ENCODE assay signal across 9 cellular contexts in genomic region chr4:22514431-22514830, GRCh38. TPM values are rescaled to one million over a fixed set of nuclear protein-coding genes. Genes with fewer than 3 reads are reported as not detected.
DNase-seq lines count a peak whose midpoint lies in the region; ATAC-seq, FAIRE-seq and TF ChIP-seq lines count a peak whose summit lies in the region.
"Had no signal": no experiment of that assay in that cellular context is flagged by ENCODE, and none has a peak within 500 bp of the region (broad histone marks: within the 10 kb centered on the region; RNA-seq: fewer than 3 reads in every experiment).

No MANE protein-coding gene starts in this region.

- intact Hi-C loops in aorta (cut with DNase I): loop anchor here (10.0 kb wide), 2 partner anchors 90 to 160 kb away; no protein-coding TSS in a partner anchor

- no peaks in the 10 kb centered on the region for H3K36me3 Mint-ChIP-seq in stimulated activated naive CD8-positive, alpha-beta T cell treated with anti-CD3 and anti-CD28 coated beads, Interleukin-15, Interleukin-2, amounts not matched to agents 100 ng/mL and 50 ng/mL, for 24 hours (ENCODE audit: low read depth)

- no peak for FAIRE-seq in bronchial epithelial cell (lab: Jason Lieb, UNC)
- FAIRE-seq: colon had no signal

- H3K4me1 ChIP-seq in mesodermal cell (ENCODE audit: control insufficient read depth, insufficient read depth, low read length, poor library complexity, severe bottlenecking): peaks cover 6% of the 10 kb centered on the region
- peaks cover 0 to 6% of the 10 kb centered on the region in 2 donors for H3K4me1 ChIP-seq in aorta (ENCODE audit: control insufficient read depth in 1 of 2, insufficient read depth in 2 of 2, low read length in 2 of 2)

- H3K9me3 ChIP-seq in mesodermal cell (ENCODE audit: control insufficient read depth, low read length) (no peaks in the 10 kb centered on the region), aorta (ENCODE audit: control insufficient read depth, low read length) (no peaks in the 10 kb centered on the region)

- H3K27ac ChIP-seq in mesodermal cell (ENCODE audit: low read depth, low read length, severe bottlenecking) (peak overlapping the region; percentile 87), aorta (ENCODE audit: low read depth in 1 of 2, low read length in 2 of 2) (peak overlapping the region in 1 of 2 donors; percentile 30)

- H3K4me1 Mint-ChIP-seq in stimulated activated naive CD8-positive, alpha-beta T cell treated with anti-CD3 and anti-CD28 coated beads, Interleukin-15, Interleukin-2, amounts not matched to agents 100 ng/mL and 50 ng/mL, for 24 hours (ENCODE audit: low read depth): peaks cover 25% of the 10 kb centered on the region

- H3K4me3 ChIP-seq in bronchial epithelial cell (ENCODE audit: low read depth, low read length): peak overlapping the region; percentile 57
- peak overlapping the region; percentile 56 for H3K4me3 ChIP-seq in mesodermal cell (ENCODE audit: extremely low read depth, insufficient read depth, low read length, poor library complexity, severe bottlenecking)
- peak overlapping the region; percentile 3 to 70 for H3K4me3 ChIP-seq in aorta (ENCODE audit: low read length in 2 of 2)

- no peak overlapping the region for H3K27ac Mint-ChIP-seq in stimulated activated naive CD8-positive, alpha-beta T cell treated with anti-CD3 and anti-CD28 coated beads, Interleukin-15, Interleukin-2, amounts not matched to agents 100 ng/mL and 50 ng/mL, for 24 hours

- H3K36me3 ChIP-seq in bronchial epithelial cell (ENCODE audit: control insufficient read depth, insufficient read depth, low read length): no peaks in the 10 kb centered on the region
- H3K36me3 ChIP-seq in mesodermal cell (ENCODE audit: control insufficient read depth, insufficient read depth, low read length): no peaks in the 10 kb centered on the region
- no peaks in the 10 kb centered on the region for H3K36me3 ChIP-seq in aorta (ENCODE audit: control insufficient read depth in 1 of 2, insufficient read depth in 2 of 2, low read length in 1 of 2)

- WGBS in mesodermal cell (ENCODE audit: insufficient coverage in 2 of 2), 2 experiments: 0% methylated on average over 4 of the region's 5 CpGs
- 0 to 1% methylated on average over 5 of the region's 5 CpGs for WGBS in aorta, 2 donors

- ATAC-seq in stimulated activated naive CD8-positive, alpha-beta T cell treated with anti-CD3 and anti-CD28 coated beads, Interleukin-15, Interleukin-2, amounts not matched to agents 100 U/mL and 50 U/mL, for 24 hours: no peak
- ATAC-seq in aorta (ENCODE audit: low FRiP score): no peak

- peaks cover 38% of the 10 kb centered on the region for H3K27me3 Mint-ChIP-seq in stimulated activated naive CD8-positive, alpha-beta T cell treated with anti-CD3 and anti-CD28 coated beads, Interleukin-15, Interleukin-2, amounts not matched to agents 100 ng/mL and 50 ng/mL, for 24 hours

- H3K4me3 Mint-ChIP-seq in stimulated activated naive CD8-positive, alpha-beta T cell treated with anti-CD3 and anti-CD28 coated beads, Interleukin-15, Interleukin-2, amounts not matched to agents 100 ng/mL and 50 ng/mL, for 24 hours: peak overlapping the region; percentile 92

- H3K27me3 ChIP-seq in bronchial epithelial cell (ENCODE audit: control insufficient read depth, insufficient read depth, low read length) (no peaks in the 10 kb centered on the region), aorta (ENCODE audit: control insufficient read depth in 1 of 2, insufficient read depth in 2 of 2, low read length in 1 of 2) (no peaks in the 10 kb centered on the region)

- DNase-seq in stimulated activated naive CD8-positive, alpha-beta T cell treated with anti-CD3 and anti-CD28 coated beads, Interleukin-15, Interleukin-2, amounts not matched to agents 100 U/mL and 50 U/mL, for 24 hours: no peak
- DNase-seq in bronchial epithelial cell (ENCODE audit: low read depth) (no peak), aorta (no peak), SKM-1 (lab: John Stamatoyannopoulos, UW; ENCODE audit: unreplicated experiment) (no peak), GOT3 (lab: John Stamatoyannopoulos, UW) (no peak), NCI-H128 (lab: John Stamatoyannopoulos, UW; ENCODE audit: unreplicated experiment) (no peak)

- no peaks in the 10 kb centered on the region for H3K9me3 Mint-ChIP-seq in stimulated activated naive CD8-positive, alpha-beta T cell treated with anti-CD3 and anti-CD28 coated beads, Interleukin-15, Interleukin-2, amounts not matched to agents 100 ng/mL and 50 ng/mL, for 24 hours

- no peak for TF ChIP-seq CTCF in bronchial epithelial cell (IDR thresholded peaks at IDR 0.05; ENCODE audit: insufficient read depth, low read length, severe bottlenecking)

RNA-seq across cellular contexts. Expression of gene ADGRA3, which starts 1.4 kb away (rescaled TPM):
- total RNA-seq in bronchial epithelial cell: 24.2 and 34.2 TPM in 2 replicates
- polyA plus RNA-seq in mesodermal cell (2013, experiment 1 of 2): 41.9 TPM
- polyA plus RNA-seq in mesodermal cell (2013, experiment 2 of 2): 35.3 TPM
- 10 to 100 TPM; 15.2 to 22.5 TPM for total RNA-seq in aorta
- 10 to 100 TPM in 1 of 2 donors, 1 to 10 TPM in 1; 6.6 to 13.1 TPM for polyA plus RNA-seq in aorta
